In genomic region chr6:7143161-7143974, GRCh38 we compare ENCODE assay signal across 8 cellular contexts. TPM values are rescaled to one million over a fixed set of nuclear protein-coding genes. Genes with fewer than 3 reads are reported as not detected.
DNase-seq lines count a peak whose midpoint lies in the region; ATAC-seq and TF ChIP-seq lines count a peak whose summit lies in the region.

No MANE protein-coding gene starts in this region.

- no peak for ATAC-seq in gastrocnemius medialis

- H3K27me3 ChIP-seq in esophagus muscularis mucosa (no peaks in the 10 kb centered on the region), gastrocnemius medialis (no peaks in the 10 kb centered on the region)

- peaks cover 79 to 94% (median 91%) of the 10 kb centered on the region in 4 donors for H3K4me1 ChIP-seq in esophagus muscularis mucosa
- peaks cover 68 to 73% of the 10 kb centered on the region in 2 donors for H3K4me1 ChIP-seq in gastrocnemius medialis

- no peak for TF ChIP-seq EP300 in esophagus muscularis mucosa (IDR thresholded peaks at IDR 0.05)

- H3K27ac ChIP-seq in esophagus muscularis mucosa (replicated peaks in 1 of 4) (peak overlapping the region; percentile 92 to 97 (median 94)), gastrocnemius medialis (peak overlapping the region; percentile 96 to 97 (median 96))

- 58% methylated on average over 11 of the region's 11 CpGs for WGBS in esophagus muscularis mucosa

- peak; percentile 39 for DNase-seq in NCI-H82 (lab: John Stamatoyannopoulos, UW)
- DNase-seq in NCI-H82 treated with DMSO at 0.1 percent for 48 hours (lab: John Stamatoyannopoulos, UW; ENCODE audit: unreplicated experiment): no peak
- peak; percentile 32 to 82 for DNase-seq in NCI-H524 (lab: John Stamatoyannopoulos, UW)
- DNase-seq in esophagus muscularis mucosa (ENCODE audit: extremely low spot score): no peak
- DNase-seq in gastrocnemius medialis: no peak
- no peak for DNase-seq in NOMO-1 treated with DMSO at 0.1 percent for 48 hours (lab: John Stamatoyannopoulos, UW; ENCODE audit: unreplicated experiment)
- DNase-seq in stimulated activated CD4-positive, alpha-beta T cell treated with anti-CD3 and anti-CD28 coated beads, Interleukin-1b, Interleukin-23, amount 100 ng/mL, for 48 hours: no peak
- no peak for DNase-seq in AML-193 (lab: John Stamatoyannopoulos, UW)

- H3K4me3 ChIP-seq in esophagus muscularis mucosa (no peak overlapping the region), gastrocnemius medialis (no peak overlapping the region)

- in situ Hi-C loops in gastrocnemius medialis (cut with MboI; ENCODE audit: low sequenced_read_pairs in 4 of 4): no loop called here

- H3K9me3 ChIP-seq in esophagus muscularis mucosa (no peaks in the 10 kb centered on the region), gastrocnemius medialis (no peaks in the 10 kb centered on the region)

- intact Hi-C loops in esophagus muscularis mucosa (cut with DNase I): loop anchor here (5.0 kb wide), 1 partner anchor 36 kb away; the partner anchor contains the start of gene RREB1
- intact Hi-C loops in gastrocnemius medialis (cut with DNase I; ENCODE audit: low total_unique reads): loop anchor here (5.0 kb wide), 1 partner anchor 94 kb away; no protein-coding TSS in a partner anchor

- peak in 1 of 3 experiments; percentile 28 for TF ChIP-seq CTCF in esophagus muscularis mucosa (IDR thresholded peaks at IDR 0.05)
- TF ChIP-seq CTCF in gastrocnemius medialis (IDR thresholded peaks at IDR 0.05 in 4 of 5, conservative IDR thresholded peaks at IDR 0.05 in 1 of 5): peak in 1 of 5 experiments; percentile 18

- TF ChIP-seq POLR2A in esophagus muscularis mucosa (IDR thresholded peaks at IDR 0.05; ENCODE audit: low read depth) (no peak), gastrocnemius medialis (IDR thresholded peaks at IDR 0.05) (no peak)

- no peaks in the 10 kb centered on the region for H3K36me3 ChIP-seq in esophagus muscularis mucosa
- no peaks in the 10 kb centered on the region for H3K36me3 ChIP-seq in gastrocnemius medialis

RNA-seq across cellular contexts. Expression of gene RREB1, which starts 35.6 kb away (rescaled TPM):
- total RNA-seq in esophagus muscularis mucosa: 10 to 100 TPM; 17.7 to 36.6 (median 28.8) TPM
- total RNA-seq in gastrocnemius medialis: 10 to 100 TPM; 18.0 to 41.3 (median 39.2) TPM

Comparison
In these comparisons a context has a peak if more than half of its experiments do, and no peak if none do; other contexts are left out.
1. DNase-seq: peak in NCI-H82 (single experiment) and NCI-H524 (2 of 2); none in NCI-H82 treated with DMSO at 0.1 percent for 48 hours (single experiment), esophagus muscularis mucosa (single experiment), gastrocnemius medialis (0 of 2), NOMO-1 treated with DMSO at 0.1 percent for 48 hours (single experiment), stimulated activated CD4-positive, alpha-beta T cell treated with anti-CD3 and anti-CD28 coated beads, Interleukin-1b, Interleukin-23, amount 100 ng/mL, for 48 hours (single experiment) and AML-193 (0 of 2).